In the genomic region with DNA sequence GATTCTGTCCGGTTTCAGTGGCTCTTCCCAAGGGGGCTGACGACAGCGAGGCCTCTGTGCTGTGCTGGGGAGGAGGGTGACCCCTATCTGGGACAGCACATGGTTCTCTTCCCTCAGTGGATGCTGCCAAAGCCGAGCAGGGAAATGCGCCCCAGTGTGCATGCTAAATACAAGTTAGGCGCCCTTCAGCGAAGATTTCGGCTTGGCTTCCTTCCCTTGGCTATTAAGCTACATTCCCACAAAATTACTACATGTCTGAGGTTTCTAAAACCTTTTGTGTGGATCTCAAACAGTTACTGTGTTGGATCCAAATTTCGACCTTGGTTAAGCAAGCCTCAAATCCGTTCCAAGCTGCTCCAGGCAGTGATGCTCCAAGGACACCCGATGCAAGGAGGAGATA, we compare ENCODE assay signal across 16 cellular contexts.
DNase-seq lines count a peak whose midpoint lies in the region; ATAC-seq, FAIRE-seq and TF ChIP-seq lines count a peak whose summit lies in the region.
"Had no signal": no experiment of that assay in that cellular context is flagged by ENCODE, and none has a peak within 500 bp of the region (broad histone marks: within the 10 kb centered on the region; RNA-seq: fewer than 3 reads in every experiment).

No MANE protein-coding gene starts in this region.

- no peak overlapping the region for H3K4me3 ChIP-seq in coronary artery

- ATAC-seq in left ventricle myocardium superior (peak; percentile 88), GM21737 (IDR thresholded peaks at IDR 0.05; ENCODE audit: unreplicated experiment) (no peak)

- peak; percentile 66 for DNase-seq in G401 (ENCODE audit: low spot score)
- DNase-seq in cerebellar cortex (ENCODE audit: low spot score), result peak; percentile 53
- DNase-seq in left ventricle myocardium superior, result peak; percentile 45
- peak; percentile 81 for DNase-seq in posterior vena cava (ENCODE audit: low spot score)
- DNase-seq in coronary artery (ENCODE audit: low spot score), result no peak
- no peak for DNase-seq in activated T-cell treated with anti-CD3 and anti-CD28 coated beads, Interleukin-2, amount 50 U/mL, for 1 hour
- DNase-seq in HTR-8/SVneo (ENCODE audit: insufficient read length, low spot score), result no peak
- DNase-seq: brain microvascular endothelial cell; dermis blood vessel endothelial cell; DMS53; HCEC 1CT; NCI-H524 treated with DMSO at 0.1 percent for 48 hours; stimulated activated CD4-positive, alpha-beta T cell treated with anti-CD3 and anti-CD28 coated beads, Interleukin-4, amount 100 ng/mL, for 24 hours had no signal

- TF ChIP-seq CTCF in coronary artery (IDR thresholded peaks at IDR 0.05), result no peak

- intact Hi-C loops in left ventricle myocardium superior (cut with micrococcal nuclease), result no loop called here
- intact Hi-C loops in posterior vena cava (cut with DNase I), result no loop called here

- in situ Hi-C loops in G401 (cut with HindIII; ENCODE audit: low sequenced_read_pairs), result no loop called here

- FAIRE-seq in HTR-8/SVneo (lab: Jason Lieb, UNC), result no peak
- FAIRE-seq: GM12891 had no signal

- H3K27ac ChIP-seq in coronary artery, result no peak overlapping the region
- H3K27ac ChIP-seq: brain microvascular endothelial cell, RWPE1 had no signal

Comparison
In these comparisons a context has a peak if more than half of its experiments do, and no peak if none do; other contexts are left out.
1. DNase-seq: peak in G401 (single experiment), cerebellar cortex (single experiment), left ventricle myocardium superior (single experiment) and posterior vena cava (single experiment); none in coronary artery (single experiment), activated T-cell treated with anti-CD3 and anti-CD28 coated beads, Interleukin-2, amount 50 U/mL, for 1 hour (single experiment) and HTR-8/SVneo (single experiment).